12 cellular contexts compared by ENCODE assay signal in genomic region chr2:112959109-112959591, GRCh38. TPM values are rescaled to one million over a fixed set of nuclear protein-coding genes. Genes with fewer than 3 reads are reported as not detected.
DNase-seq lines count a peak whose midpoint lies in the region; ATAC-seq and TF ChIP-seq lines count a peak whose summit lies in the region.
"Had no signal": no experiment of that assay in that cellular context is flagged by ENCODE, and none has a peak within 500 bp of the region (broad histone marks: within the 10 kb centered on the region; RNA-seq: fewer than 3 reads in every experiment).

No MANE protein-coding gene starts in this region.

- WGBS in SK-N-SH (ENCODE audit: low lambda C conversion rate) = 15% methylated on average over 9 of the region's 9 CpGs

- DNase-seq in COLO668 (lab: John Stamatoyannopoulos, UW; ENCODE audit: unreplicated experiment) = peak; percentile 5
- DNase-seq in SK-N-SH = peak; percentile 8
- peak; percentile 9 for DNase-seq in iPS DF 4.7 (ENCODE audit: extremely low read depth, low spot score)
- no peak for DNase-seq in activated gamma-delta T cell treated with Interleukin-2 at 50 U/mL for 16 hours
- no peak for DNase-seq in stimulated activated CD4-positive, alpha-beta T cell treated with anti-CD3 and anti-CD28 coated beads, Interleukin-15, amount 100 ng/mL, for 24 hours
- no peak for DNase-seq in posterior vena cava (ENCODE audit: low spot score)
- DNase-seq: NCI-H1417 treated with DMSO at 0.1 percent for 48 hours had no signal

- H3K36me3 ChIP-seq in KMS-11 (ENCODE audit: insufficient read depth) (no peaks in the 10 kb centered on the region), SK-N-SH (replicated peaks in 1 of 2; ENCODE audit: control insufficient read depth in 1 of 2, insufficient read depth in 2 of 2, low read length in 1 of 2) (no peaks in the 10 kb centered on the region)

- H3K27ac ChIP-seq in KMS-11 (no peak overlapping the region), SK-N-SH (ENCODE audit: low read depth in 2 of 2, low read length in 1 of 2) (no peak overlapping the region)

- H4K20me1 ChIP-seq in KMS-11 (ENCODE audit: insufficient read depth) = no peaks in the 10 kb centered on the region
- H4K20me1 ChIP-seq in SK-N-SH (ENCODE audit: insufficient read depth) = no peaks in the 10 kb centered on the region

- H3K9ac ChIP-seq in KMS-11 (no peak overlapping the region), SK-N-SH (no peak overlapping the region)

- TF ChIP-seq CTCF in KMS-11 (conservative IDR thresholded peaks at IDR 0.05; ENCODE audit: low read depth, low read length) (peak; percentile 40), SK-N-SH (IDR thresholded peaks at IDR 0.05) (peak; percentile 24; the same call in 1 of the 2 replicates)

- POLR2A ChIA-PET in SK-N-SH (lab: Yijun Ruan, JAX) = no interaction called here

- H3K4me1 ChIP-seq in KMS-11 (ENCODE audit: low read depth, poor library complexity, severe bottlenecking) (no peaks in the 10 kb centered on the region), SK-N-SH (ENCODE audit: control insufficient read depth in 1 of 2, insufficient read depth in 2 of 2, low read depth in 1 of 2, low read length in 1 of 2) (no peaks in the 10 kb centered on the region; a peak in 1 of 4 replicates)

- no peaks in the 10 kb centered on the region for H3K27me3 ChIP-seq in KMS-11 (ENCODE audit: insufficient read depth, low read depth)
- H3K27me3 ChIP-seq in SK-N-SH (ENCODE audit: insufficient read depth) = peaks cover 46% of the 10 kb centered on the region; the same call in 1 of the 2 replicates

- H3K4me2 ChIP-seq in KMS-11 (no peak overlapping the region), SK-N-SH (no peak overlapping the region)

- TF ChIP-seq RAD21 in SK-N-SH (IDR thresholded peaks at IDR 0.05; ENCODE audit: low read length) = no peak

- CTCF ChIA-PET in SK-N-SH (lab: Yijun Ruan, JAX) = interaction anchor here (0.5 to 5.3 kb wide), 31 partner anchors 9 to 359 kb away, joined by 3 to 46 read pairs (median 4); partner anchors contain the start of gene IL36G

- H3K9me3 ChIP-seq in SK-N-SH = no peaks in the 10 kb centered on the region
- H3K9me3 ChIP-seq: Caco-2 had no signal

- H3K9me2 ChIP-seq in SK-N-SH = no peaks in the 10 kb centered on the region

- intact Hi-C loops in posterior vena cava (cut with DNase I) = no loop called here

- TF ChIP-seq EP300 in SK-N-SH (IDR thresholded peaks at IDR 0.05; ENCODE audit: borderline replicate concordance in 1 of 2, low read depth in 1 of 2, low read length in 1 of 2) = no peak

- no peaks in the 10 kb centered on the region for H3F3A ChIP-seq in SK-N-SH (replicated peaks; ENCODE audit: insufficient read depth)

- H3K4me3 ChIP-seq in KMS-11 (IDR thresholded peaks at IDR 0.05; ENCODE audit: insufficient read depth, low read depth, low read length) (no peak overlapping the region), SK-N-SH (ENCODE audit: low read depth in 2 of 2, low read length in 1 of 2) (no peak overlapping the region)

- ATAC-seq in esophagus mucosa = no peak

- H2AFZ ChIP-seq in KMS-11 (ENCODE audit: low read depth) = no peak overlapping the region
- H2AFZ ChIP-seq in SK-N-SH (ENCODE audit: low read depth) = no peak overlapping the region

- H3K79me2 ChIP-seq in KMS-11 (ENCODE audit: insufficient read depth, low read depth) (no peaks in the 10 kb centered on the region), SK-N-SH (ENCODE audit: insufficient read depth) (no peaks in the 10 kb centered on the region)

TF ChIP-seq in SK-N-SH, 30 proteins besides CTCF, POLR2A, EP300 and RAD21:
- TF ChIP-seq NRF1 (IDR thresholded peaks at IDR 0.05; ENCODE audit: low read depth, low read length) = no peak
TF ChIP-seq in SK-N-SH: peak in this region for 0.

RNA-seq across cellular contexts. Expression of gene IL36G, which starts 18.7 kb away (rescaled TPM):
- not detected in 2 replicates for polyA plus RNA-seq in SK-N-SH (2012; rRNA removed)
- polyA plus RNA-seq in SK-N-SH (2012; cell fraction: cytosol; rRNA removed) = not detected in 2 replicates
- 0.05 TPM in 1 of 2 replicates, not detected in the other for polyA plus RNA-seq in SK-N-SH (2012; cell fraction: nucleus; rRNA removed)
- total RNA-seq in posterior vena cava = not detected
- 27.4 TPM for total RNA-seq in esophagus mucosa
- total RNA-seq: Caco-2, H4, temporal lobe had no signal

RNA-seq across cellular contexts. Expression of gene IL36A, which starts 46.1 kb away (rescaled TPM):
- polyA plus RNA-seq in SK-N-SH (2012; rRNA removed) = not detected in 2 replicates
- polyA plus RNA-seq in SK-N-SH (2012; cell fraction: cytosol; rRNA removed) = not detected in 2 replicates
- not detected in 2 replicates for polyA plus RNA-seq in SK-N-SH (2012; cell fraction: nucleus; rRNA removed)
- total RNA-seq in posterior vena cava (not detected), esophagus mucosa (167 TPM)
- total RNA-seq: Caco-2, H4, temporal lobe had no signal

RNA-seq across cellular contexts. Expression of gene IL37, which starts 48.2 kb away (rescaled TPM):
- polyA plus RNA-seq in SK-N-SH (2012; rRNA removed) = not detected in 2 replicates
- polyA plus RNA-seq in SK-N-SH (2012; cell fraction: cytosol; rRNA removed) = not detected in 2 replicates
- 0.16 and 0.31 TPM in 2 replicates for polyA plus RNA-seq in SK-N-SH (2012; cell fraction: nucleus; rRNA removed)
- not detected for total RNA-seq in posterior vena cava
- total RNA-seq in esophagus mucosa = not detected
- total RNA-seq: Caco-2, H4, temporal lobe had no signal

Comparison
In these comparisons a context has a peak if more than half of its experiments do, and no peak if none do; other contexts are left out.
1. DNase-seq: peak in COLO668 (single experiment), SK-N-SH (single experiment) and iPS DF 4.7 (single experiment); none in activated gamma-delta T cell treated with Interleukin-2 at 50 U/mL for 16 hours (single experiment), stimulated activated CD4-positive, alpha-beta T cell treated with anti-CD3 and anti-CD28 coated beads, Interleukin-15, amount 100 ng/mL, for 24 hours (single experiment) and posterior vena cava (single experiment).
2. RNA of gene IL36G, which starts 18.7 kb away (total RNA-seq): 27.4 TPM in esophagus mucosa (single experiment); not detected in posterior vena cava; every median in the first group is over 10 times any median in the second.
3. RNA of gene IL36A, which starts 46.1 kb away (total RNA-seq): 167 TPM in esophagus mucosa (single experiment); not detected in posterior vena cava; every median in the first group is over 100 times any median in the second.